12 cellular contexts compared by ENCODE assay signal in genomic region chr2:205637779-205638503, GRCh38.
"Had no signal": no experiment of that assay in that cellular context is flagged by ENCODE, and none has a peak within 500 bp of the region (broad histone marks: within the 10 kb centered on the region; RNA-seq: fewer than 3 reads in every experiment).

No MANE protein-coding gene starts in this region.

- DNase-seq: activated CD4-positive, CD25-positive, alpha-beta regulatory T cell treated with anti-CD3 and anti-CD28 coated beads, Interleukin-2, amount 50 U/mL, for 72 hours; activated CD8-positive, alpha-beta memory T cell treated with anti-CD3 and anti-CD28 coated beads, Interleukin-2, amount 50 U/mL, for 4 hours; activated CD8-positive, alpha-beta T cell treated with anti-CD3 and anti-CD28 coated beads for 36 hours; activated effector memory CD4-positive, alpha-beta T cell treated with anti-CD3 and anti-CD28 coated beads, Interleukin-2, amount 50 U/mL, for 16 hours; colonic mucosa; effector CD4-positive, alpha-beta T cell; left colon; mucosa of descending colon; SIG-M5; stimulated activated CD4-positive, alpha-beta T cell treated with anti-CD3 and anti-CD28 coated beads, Interleukin-4, amount 100 ng/mL, for 1 hour; thyroid gland had no signal

- H3K4me1 ChIP-seq: colonic mucosa, thyroid gland had no signal

- H3K4me3 ChIP-seq: colonic mucosa, mucosa of descending colon, thyroid gland had no signal

- H3K27me3 ChIP-seq: colonic mucosa, thyroid gland had no signal

- H3K4me3 Mint-ChIP-seq: activated CD8-positive, alpha-beta T cell treated with anti-CD3 and anti-CD28 coated beads for 36 hours; natural killer cell treated with Interleukin-12 subunit alpha and Interleukin-12 subunit beta and Interleukin-15 and Interleukin-18, amount 100 ng/mL, for 72 hours had no signal

- H3K27ac Mint-ChIP-seq: activated CD8-positive, alpha-beta T cell treated with anti-CD3 and anti-CD28 coated beads for 36 hours; natural killer cell treated with Interleukin-12 subunit alpha and Interleukin-12 subunit beta and Interleukin-15 and Interleukin-18, amount 100 ng/mL, for 72 hours had no signal

- H3K9me3 Mint-ChIP-seq: activated CD8-positive, alpha-beta T cell treated with anti-CD3 and anti-CD28 coated beads for 36 hours; natural killer cell treated with Interleukin-12 subunit alpha and Interleukin-12 subunit beta and Interleukin-15 and Interleukin-18, amount 100 ng/mL, for 72 hours had no signal

- H3K27ac ChIP-seq: colonic mucosa, thyroid gland had no signal

- H3K36me3 ChIP-seq: colonic mucosa, thyroid gland had no signal

- H3K36me3 Mint-ChIP-seq: natural killer cell treated with Interleukin-12 subunit alpha and Interleukin-12 subunit beta and Interleukin-15 and Interleukin-18, amount 100 ng/mL, for 72 hours had no signal
